In genomic region chr3:149382091-149382467, GRCh38 we compare ENCODE assay signal across 15 cellular contexts. TPM values are rescaled to one million over a fixed set of nuclear protein-coding genes. Genes with fewer than 3 reads are reported as not detected.
A peak's percentile ranks its signal among the peaks of the same experiment; 100 is the strongest.
DNase-seq lines count a peak whose midpoint lies in the region; ATAC-seq and TF ChIP-seq lines count a peak whose summit lies in the region.
"Had no signal": no experiment of that assay in that cellular context is flagged by ENCODE, and none has a peak within 500 bp of the region (broad histone marks: within the 10 kb centered on the region; RNA-seq: fewer than 3 reads in every experiment).

No MANE protein-coding gene starts in this region.

- H3K9me3 Mint-ChIP-seq in activated naive CD4-positive, alpha-beta T cell treated with anti-CD3 and anti-CD28 coated beads, Interleukin-2, amount 50 U/mL, for 72 hours, result no peaks in the 10 kb centered on the region
- H3K9me3 Mint-ChIP-seq: activated naive CD8-positive, alpha-beta T cell treated with anti-CD3 and anti-CD28 coated beads for 36 hours had no signal

- H3K4me1 ChIP-seq in left ventricle myocardium inferior, result peaks cover 54% of the 10 kb centered on the region
- peaks cover 0 to 50% (median 28%) of the 10 kb centered on the region in 12 donors for H3K4me1 ChIP-seq in heart left ventricle
- H3K4me1 ChIP-seq in uterus, result peaks cover 0 to 11% of the 10 kb centered on the region in 2 donors

- H3K4me3 ChIP-seq in left ventricle myocardium inferior (no peak overlapping the region), heart left ventricle (no peak overlapping the region), fibroblast of mammary gland (ENCODE audit: control insufficient read depth, low read depth, low read length) (no peak overlapping the region), uterus (no peak overlapping the region)
- H3K4me3 ChIP-seq: SK-N-MC had no signal

- H3K9me3 ChIP-seq in left ventricle myocardium inferior (replicated peaks) (no peaks in the 10 kb centered on the region), heart left ventricle (no peaks in the 10 kb centered on the region), uterus (no peaks in the 10 kb centered on the region)

- H3K36me3 Mint-ChIP-seq in activated naive CD4-positive, alpha-beta T cell treated with anti-CD3 and anti-CD28 coated beads, Interleukin-2, amount 50 U/mL, for 72 hours, result no peaks in the 10 kb centered on the region
- H3K36me3 Mint-ChIP-seq: activated naive CD8-positive, alpha-beta T cell treated with anti-CD3 and anti-CD28 coated beads for 36 hours had no signal

- no peak for TF ChIP-seq POLR2A in heart left ventricle (IDR thresholded peaks at IDR 0.05)
- no peak for TF ChIP-seq POLR2A in uterus (IDR thresholded peaks at IDR 0.05)

- intact Hi-C loops in left ventricle myocardium inferior (cut with micrococcal nuclease), result no loop called here
- intact Hi-C loops in heart left ventricle (cut with DNase I), result no loop called here
- intact Hi-C loops in uterus (cut with DNase I; ENCODE audit: low total_unique reads), result no loop called here

- no peak for DNase-seq in left ventricle myocardium inferior
- no peak for DNase-seq in heart left ventricle
- peak; percentile 97 for DNase-seq in NCI-H226
- DNase-seq in fibroblast of mammary gland (ENCODE audit: low read depth), result peak; percentile 90
- no peak for DNase-seq in uterus
- no peak for DNase-seq in SHP77 treated with DMSO at 0.1 percent for 48 hours (lab: John Stamatoyannopoulos, UW)
- no peak for DNase-seq in SKM-1 treated with dmso at 0.1 percent for 144 hours (lab: John Stamatoyannopoulos, UW; ENCODE audit: unreplicated experiment)
- DNase-seq in activated naive CD4-positive, alpha-beta T cell treated with anti-CD3 and anti-CD28 coated beads, Interleukin-2, amount 50 U/mL, for 72 hours (ENCODE audit: low spot score in 2 of 2), result no peak
- DNase-seq: 8988T; activated naive CD8-positive, alpha-beta T cell treated with anti-CD3 and anti-CD28 coated beads for 36 hours; left colon; NCI-H345 had no signal

- TF ChIP-seq CTCF in left ventricle myocardium inferior (IDR thresholded peaks at IDR 0.05; ENCODE audit: borderline replicate concordance) (no peak), heart left ventricle (IDR thresholded peaks at IDR 0.05) (no peak), fibroblast of mammary gland (conservative IDR thresholded peaks at IDR 0.05; ENCODE audit: control insufficient read depth, insufficient read depth, low read depth, low read length) (no peak), uterus (IDR thresholded peaks at IDR 0.05) (no peak)

- H3K27ac ChIP-seq in left ventricle myocardium inferior (replicated peaks) (peak overlapping the region; percentile 76), heart left ventricle (peak overlapping the region in 4 of 12 donors; percentile 16 to 51 (median 28)), uterus (peak overlapping the region; percentile 61 to 66)
- H3K27ac ChIP-seq: KMS-11, SK-N-MC had no signal

- H3K27ac Mint-ChIP-seq in activated naive CD4-positive, alpha-beta T cell treated with anti-CD3 and anti-CD28 coated beads, Interleukin-2, amount 50 U/mL, for 72 hours, result no peak overlapping the region
- H3K27ac Mint-ChIP-seq: activated naive CD8-positive, alpha-beta T cell treated with anti-CD3 and anti-CD28 coated beads for 36 hours had no signal

- H3K36me3 ChIP-seq in left ventricle myocardium inferior (no peaks in the 10 kb centered on the region), heart left ventricle (no peaks in the 10 kb centered on the region), uterus (no peaks in the 10 kb centered on the region)

- WGBS in heart left ventricle, 4 donors, result 75 to 82% (median 81%) methylated on average over 4 of the region's 4 CpGs

- ATAC-seq in heart left ventricle, result no peak
- ATAC-seq in activated naive CD4-positive, alpha-beta T cell treated with anti-CD3 and anti-CD28 coated beads, Interleukin-2, amount 50 U/mL, for 72 hours, result no peak
- ATAC-seq: left colon had no signal

- H3K27me3 ChIP-seq in left ventricle myocardium inferior (ENCODE audit: low read depth) (no peaks in the 10 kb centered on the region), heart left ventricle (no peaks in the 10 kb centered on the region), uterus (no peaks in the 10 kb centered on the region)

RNA-seq across cellular contexts. Expression of gene TM4SF1, which starts 4.6 kb away (rescaled TPM):
- 103 TPM for total RNA-seq in left ventricle myocardium inferior
- 100 to 1,000 TPM in 5 of 9 donors, 10 to 100 TPM in 4; 61.6 to 224 (median 111) TPM for total RNA-seq in heart left ventricle
- 100 to 1,000 TPM in 1 of 2 donors, 10 to 100 TPM in 1; 99.4 to 117 TPM for polyA plus RNA-seq in heart left ventricle
- 100 to 1,000 TPM; 102 to 118 (median 113) TPM for total RNA-seq in uterus
- not detected for total RNA-seq in activated naive CD4-positive, alpha-beta T cell treated with anti-CD3 and anti-CD28 coated beads, Interleukin-2, amount 50 U/mL, for 72 hours
- total RNA-seq: activated naive CD8-positive, alpha-beta T cell treated with anti-CD3 and anti-CD28 coated beads for 36 hours had no signal

RNA-seq across cellular contexts. Expression of gene TM4SF18, which starts 48.6 kb away (rescaled TPM):
- total RNA-seq in left ventricle myocardium inferior (11.2 TPM), heart left ventricle (10 to 100 TPM in 4 of 9 donors, 1 to 10 TPM in 5; 6.0 to 19.9 (median 9.1) TPM), uterus (10 to 100 TPM in 3 of 4 donors, 1 to 10 TPM in 1; 6.7 to 35.5 (median 14.6) TPM)
- polyA plus RNA-seq in heart left ventricle, result 1 to 10 TPM; 4.5 to 7.0 TPM
- total RNA-seq in activated naive CD4-positive, alpha-beta T cell treated with anti-CD3 and anti-CD28 coated beads, Interleukin-2, amount 50 U/mL, for 72 hours, result not detected
- total RNA-seq: activated naive CD8-positive, alpha-beta T cell treated with anti-CD3 and anti-CD28 coated beads for 36 hours; progenitor cell of endocrine pancreas had no signal

Comparison
In these comparisons a context has a peak if more than half of its experiments do, and no peak if none do; other contexts are left out.
1. DNase-seq: peak in NCI-H226 (single experiment) and fibroblast of mammary gland (single experiment); none in left ventricle myocardium inferior (single experiment), heart left ventricle (0 of 5), uterus (0 of 2), SHP77 treated with DMSO at 0.1 percent for 48 hours (single experiment), SKM-1 treated with dmso at 0.1 percent for 144 hours (single experiment) and activated naive CD4-positive, alpha-beta T cell treated with anti-CD3 and anti-CD28 coated beads, Interleukin-2, amount 50 U/mL, for 72 hours (0 of 2).
2. RNA of gene TM4SF1, which starts 4.6 kb away (total RNA-seq): 102 to 118 TPM in uterus, 61.6 to 224 TPM in heart left ventricle and 103 TPM in left ventricle myocardium inferior (single experiment); not detected in activated naive CD4-positive, alpha-beta T cell treated with anti-CD3 and anti-CD28 coated beads, Interleukin-2, amount 50 U/mL, for 72 hours; every median in the first group is over 10 times any median in the second.
3. RNA of gene TM4SF18, which starts 48.6 kb away (total RNA-seq): 6.7 to 35.5 TPM in uterus, 11.2 TPM in left ventricle myocardium inferior (single experiment) and 6.0 to 19.9 TPM in heart left ventricle; not detected in activated naive CD4-positive, alpha-beta T cell treated with anti-CD3 and anti-CD28 coated beads, Interleukin-2, amount 50 U/mL, for 72 hours; every median in the first group is over 4 times any median in the second.